11 cellular contexts compared by ENCODE assay signal in the genomic region with DNA sequence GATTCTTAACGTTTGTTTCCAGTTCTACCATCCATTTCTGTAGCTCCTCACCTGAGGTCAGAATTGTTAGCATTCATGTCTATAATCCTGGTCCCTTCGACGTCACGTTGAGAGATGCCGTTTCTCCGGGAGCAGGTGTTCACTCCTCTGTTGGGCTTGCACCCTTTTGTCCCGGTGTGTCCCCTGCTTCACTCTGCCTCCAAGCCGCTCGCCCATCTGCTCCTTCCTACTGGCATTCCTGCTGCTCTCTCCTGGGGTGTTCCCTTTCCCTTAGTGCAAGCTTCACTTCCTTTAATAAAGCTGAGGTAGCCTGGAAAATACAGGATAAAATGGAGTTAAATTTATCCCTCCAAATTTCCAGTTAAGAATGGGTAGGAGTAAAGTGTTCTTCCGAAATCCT.
DNase-seq lines count a peak whose midpoint lies in the region; ATAC-seq and TF ChIP-seq lines count a peak whose summit lies in the region.
"Had no signal": no experiment of that assay in that cellular context is flagged by ENCODE, and none has a peak within 500 bp of the region (broad histone marks: within the 10 kb centered on the region; RNA-seq: fewer than 3 reads in every experiment).

No MANE protein-coding gene starts in this region.

- H3K4me3 ChIP-seq in WERI-Rb-1 (ENCODE audit: low read depth, low read length), result no peak overlapping the region
- H3K4me3 ChIP-seq: dorsolateral prefrontal cortex, lower lobe of right lung had no signal

- no peaks in the 10 kb centered on the region for H3K27me3 Mint-ChIP-seq in natural killer cell (ENCODE audit: low read depth in 2 of 2)
- H3K27me3 Mint-ChIP-seq: stimulated activated naive CD8-positive, alpha-beta T cell treated with anti-CD3 and anti-CD28 coated beads, Interleukin-15, amount 100 ng/mL, for 72 hours had no signal

- H3K4me3 Mint-ChIP-seq in natural killer cell, result no peak overlapping the region

- peak overlapping the region; percentile 65 to 68 for H3K27ac Mint-ChIP-seq in natural killer cell

- TF ChIP-seq CTCF in WERI-Rb-1 (IDR thresholded peaks at IDR 0.05; ENCODE audit: low read depth, low read length), result no peak
- TF ChIP-seq CTCF in natural killer cell (IDR thresholded peaks at IDR 0.05), result no peak

- H3K9me3 ChIP-seq in WERI-Rb-1 (ENCODE audit: severe bottlenecking), result no peaks in the 10 kb centered on the region
- H3K9me3 ChIP-seq: lower lobe of right lung had no signal

- H3K27me3 ChIP-seq in WERI-Rb-1 (ENCODE audit: insufficient read depth, low read depth, severe bottlenecking), result no peaks in the 10 kb centered on the region
- H3K27me3 ChIP-seq: dorsolateral prefrontal cortex had no signal

- DNase-seq in NCI-H2227 (lab: John Stamatoyannopoulos, UW; ENCODE audit: unreplicated experiment) (peak; percentile 20), NCI-H2227 treated with DMSO at 0.1 percent for 48 hours (lab: John Stamatoyannopoulos, UW) (no peak), DMS53 treated with DMSO at 0.1 percent for 48 hours (lab: John Stamatoyannopoulos, UW; ENCODE audit: unreplicated experiment) (peak; percentile 31), WERI-Rb-1 (peak; percentile 83), natural killer cell (no peak)
- no peak for DNase-seq in activated naive CD4-positive, alpha-beta T cell (lab: John Stamatoyannopoulos, UW)

- H3K4me1 Mint-ChIP-seq in natural killer cell, result peaks cover 27 to 33% of the 10 kb centered on the region in 2 donors

- no peak for ATAC-seq in natural killer cell
- no peak for ATAC-seq in HG03442 (IDR thresholded peaks at IDR 0.05; ENCODE audit: unreplicated experiment)
- ATAC-seq in GM18519 (IDR thresholded peaks at IDR 0.05; ENCODE audit: low FRiP score, unreplicated experiment), result no peak

- intact Hi-C loops in natural killer cell (cut with micrococcal nuclease), result no loop called here

- no peaks in the 10 kb centered on the region; the same call in 1 of the 2 replicates for H3K36me3 ChIP-seq in WERI-Rb-1
- H3K36me3 ChIP-seq: lower lobe of right lung had no signal

- H3K9me3 Mint-ChIP-seq in natural killer cell, result no peaks in the 10 kb centered on the region

- peaks cover 10% of the 10 kb centered on the region for H3K36me3 Mint-ChIP-seq in natural killer cell

- no peak overlapping the region for H3K27ac ChIP-seq in WERI-Rb-1
- H3K27ac ChIP-seq: dorsolateral prefrontal cortex, lower lobe of right lung had no signal

Comparison
In these comparisons a context has a peak if more than half of its experiments do, and no peak if none do; other contexts are left out.
1. DNase-seq: peak in NCI-H2227 (single experiment), DMS53 treated with DMSO at 0.1 percent for 48 hours (single experiment) and WERI-Rb-1 (single experiment); none in NCI-H2227 treated with DMSO at 0.1 percent for 48 hours (single experiment), natural killer cell (single experiment) and activated naive CD4-positive, alpha-beta T cell (0 of 4).